ENCODE assay signal across 1 cellular context in genomic region chr10:33478675-33479125, GRCh38.
TF ChIP-seq lines count a peak whose summit lies in the region.

No MANE protein-coding gene starts in this region.

TF ChIP-seq in HEK293, 187 proteins besides CTCF, POLR2A, EP300 and RAD21 (continued from another document):
- TF ChIP-seq ZNF18 (tag by site-specific recombination; IDR thresholded peaks at IDR 0.05) (0 out of 2 replicates have a peak, but pooled peaks have one; percentile 37), ZIC2 (tag by site-specific recombination; IDR thresholded peaks at IDR 0.05) (peak; percentile 69), ZXDB (tag by site-specific recombination; IDR thresholded peaks at IDR 0.05) (peak; percentile 8; the same call in 1 of the 2 replicates), WT1 (tag by site-specific recombination; IDR thresholded peaks at IDR 0.05) (peak; percentile 69), ZSCAN18 (tag by site-specific recombination; IDR thresholded peaks at IDR 0.05) (no peak), SCRT1 (tag by site-specific recombination; IDR thresholded peaks at IDR 0.05; ENCODE audit: borderline replicate concordance) (peak; percentile 47; the same call in 1 of the 2 replicates), BCL6B (tag by site-specific recombination; IDR thresholded peaks at IDR 0.05) (peak; percentile 30; the same call in 1 of the 2 replicates), ZSCAN4 (tag by site-specific recombination; IDR thresholded peaks at IDR 0.05) (no peak), ZNF580 (tag by site-specific recombination; IDR thresholded peaks at IDR 0.05) (peak; percentile 11; the same call in 1 of the 2 replicates), PRDM10 (tag by site-specific recombination; IDR thresholded peaks at IDR 0.05) (peak; percentile 69), ZBTB17 (tag by site-specific recombination; IDR thresholded peaks at IDR 0.05) (peak; percentile 63; the same call in 1 of the 2 replicates), ZNF223 (tag by site-specific recombination; IDR thresholded peaks at IDR 0.05) (no peak), ZNF596 (tag by site-specific recombination; IDR thresholded peaks at IDR 0.05) (0 out of 2 replicates have a peak, but pooled peaks have one; percentile 19), ZNF366 (tag by site-specific recombination; conservative IDR thresholded peaks at IDR 0.05) (0 out of 2 replicates have a peak, but pooled peaks have one; percentile 17), FEZF1 (tag by site-specific recombination; IDR thresholded peaks at IDR 0.05) (peak; percentile 73; the same call in 1 of the 2 replicates), PATZ1 (tag by site-specific recombination; IDR thresholded peaks at IDR 0.05) (peak; percentile 24; the same call in 1 of the 2 replicates), ZBTB8A (tag by site-specific recombination; IDR thresholded peaks at IDR 0.05) (0 out of 2 replicates have a peak, but pooled peaks have one; percentile 30), OSR2 (tag by site-specific recombination; IDR thresholded peaks at IDR 0.05) (peak; percentile 66), ZNF341 (tag by site-specific recombination; IDR thresholded peaks at IDR 0.05; ENCODE audit: low read depth) (0 out of 2 replicates have a peak, but pooled peaks have one; percentile 12), ZNF324 (tag by site-specific recombination; IDR thresholded peaks at IDR 0.05) (no peak), GLIS1 (tag by site-specific recombination; IDR thresholded peaks at IDR 0.05) (peak; percentile 55), SCRT2 (tag by site-specific recombination; IDR thresholded peaks at IDR 0.05) (peak; percentile 64; the same call in 1 of the 2 replicates), ZNF274 (IDR thresholded peaks at IDR 0.05; ENCODE audit: low read length) (no peak), ZNF274 (tag by site-specific recombination; IDR thresholded peaks at IDR 0.05; ENCODE audit: borderline replicate concordance) (no peak), MZF1 (tag by site-specific recombination; IDR thresholded peaks at IDR 0.05; ENCODE audit: borderline replicate concordance) (peak; percentile 71; the same call in 1 of the 2 replicates), PRDM4 (tag by site-specific recombination; IDR thresholded peaks at IDR 0.05) (peak; percentile 33; the same call in 1 of the 2 replicates)
